ENCODE assay signal across 8 cellular contexts in genomic region chr11:64688534-64688982, GRCh38. TPM values are rescaled to one million over a fixed set of nuclear protein-coding genes. Genes with fewer than 3 reads are reported as not detected.
DNase-seq lines count a peak whose midpoint lies in the region; ATAC-seq and TF ChIP-seq lines count a peak whose summit lies in the region.

No MANE protein-coding gene starts in this region.

- CTCF ChIA-PET in HEK293 (lab: Yijun Ruan, JAX) = interaction anchor here (0.5 to 2.8 kb wide), 64 partner anchors 9 to 1621 kb away, joined by 3 to 53 read pairs (median 4); partner anchors contain the start of genes NRXN2, RASGRP2 and SF1

- ATAC-seq in DND-41 (ENCODE audit: insufficient read depth, low read depth) = peak; percentile 100
- ATAC-seq in activated naive CD8-positive, alpha-beta T cell treated with anti-CD3 and anti-CD28 coated beads, Interleukin-2, amount 50 U/mL, for 24 hours = peak; percentile 95
- peak; percentile 91 to 95 for ATAC-seq in left cardiac atrium

- peaks cover 16% of the 10 kb centered on the region for H3K4me1 Mint-ChIP-seq in activated naive CD8-positive, alpha-beta T cell treated with anti-CD3 and anti-CD28 coated beads, Interleukin-2, amount 50 U/mL, for 24 hours

- H3K4me1 ChIP-seq in DND-41 (ENCODE audit: insufficient read depth, low read length) (peaks cover 16% of the 10 kb centered on the region), HEK293 (ENCODE audit: control insufficient read depth, insufficient read depth, low read length) (no peaks in the 10 kb centered on the region), transverse colon (peaks cover 0 to 16% (median 8%) of the 10 kb centered on the region in 4 donors)

- peak; percentile 93 for DNase-seq in DND-41
- DNase-seq in NCI-H146 (lab: John Stamatoyannopoulos, UW) = peak; percentile 81
- DNase-seq in SW480 (ENCODE audit: low spot score) = peak; percentile 76
- peak; percentile 94 for DNase-seq in activated naive CD8-positive, alpha-beta T cell treated with anti-CD3 and anti-CD28 coated beads, Interleukin-2, amount 50 U/mL, for 24 hours
- peak; percentile 92 for DNase-seq in left cardiac atrium
- peak; percentile 97 for DNase-seq in pons (ENCODE audit: low spot score)
- peak; percentile 89 for DNase-seq in transverse colon

- peak overlapping the region; percentile 96 for H3K4me2 ChIP-seq in DND-41 (ENCODE audit: insufficient read depth, low read length)

- no peaks in the 10 kb centered on the region for H3K36me3 ChIP-seq in DND-41 (ENCODE audit: insufficient read depth, low read length)
- H3K36me3 ChIP-seq in HEK293 (ENCODE audit: control insufficient read depth in 2 of 2, insufficient read depth in 1 of 2, low read length in 2 of 2) = no peaks in the 10 kb centered on the region
- no peaks in the 10 kb centered on the region for H3K36me3 ChIP-seq in transverse colon

- TF ChIP-seq EP300 in transverse colon (IDR thresholded peaks at IDR 0.05; ENCODE audit: low read depth) = no peak

- peak overlapping the region; percentile 45 for H3K9ac ChIP-seq in DND-41 (ENCODE audit: low read depth, low read length)

- peaks cover 20% of the 10 kb centered on the region for H3K27me3 Mint-ChIP-seq in activated naive CD8-positive, alpha-beta T cell treated with anti-CD3 and anti-CD28 coated beads, Interleukin-2, amount 50 U/mL, for 24 hours

- 0 to 2% methylated on average over 1 to 13 of the region's 13 CpGs for whole genome bisulfite sequencing in transverse colon (ENCODE audit: low coverage in 1 of 2), 2 donors

- H3K79me2 ChIP-seq in DND-41 (ENCODE audit: insufficient read depth, low read length) = no peaks in the 10 kb centered on the region

- TF ChIP-seq POLR2A in transverse colon (IDR thresholded peaks at IDR 0.05) = no peak

- intact Hi-C loops in left cardiac atrium (cut with DNase I) = loop anchor here (5.0 kb wide), 1 partner anchor 34 kb away; the partner anchor contains the start of gene NRXN2 (in 2 of the 2)
- intact Hi-C loops in transverse colon (cut with DNase I; ENCODE audit: low total_unique reads) = loop anchor here (5.0 kb wide), 1 partner anchor 39 kb away; no protein-coding TSS in a partner anchor

- no peaks in the 10 kb centered on the region for H3K9me3 Mint-ChIP-seq in activated naive CD8-positive, alpha-beta T cell treated with anti-CD3 and anti-CD28 coated beads, Interleukin-2, amount 50 U/mL, for 24 hours

- H3K9me3 ChIP-seq in DND-41 (ENCODE audit: insufficient read depth, low read length, severe bottlenecking) (no peaks in the 10 kb centered on the region), HEK293 (ENCODE audit: control insufficient read depth, insufficient read depth, low read depth, low read length) (no peaks in the 10 kb centered on the region), transverse colon (no peaks in the 10 kb centered on the region)

- peak overlapping the region; percentile 44 for H3K4me3 Mint-ChIP-seq in activated naive CD8-positive, alpha-beta T cell treated with anti-CD3 and anti-CD28 coated beads, Interleukin-2, amount 50 U/mL, for 24 hours

- POLR2A ChIA-PET in HEK293 (lab: Yijun Ruan, JAX) = interaction anchor here (0.5 to 1.0 kb wide), 4 partner anchors 15 to 1925 kb away, joined by 3 to 4 read pairs (median 4); no protein-coding TSS in a partner anchor

- peaks cover 23% of the 10 kb centered on the region for H3K27me3 ChIP-seq in DND-41 (ENCODE audit: insufficient read depth, low read length, poor library complexity)
- peaks cover 15% of the 10 kb centered on the region for H3K27me3 ChIP-seq in transverse colon

- in situ Hi-C loops in transverse colon (cut with MboI; ENCODE audit: low pct_ligation_motif_present in 1 of 4, low pct_unique_long_range_greater_than_20kb in 1 of 4, low sequenced_read_pairs in 3 of 4) = no loop called here

- H4K20me1 ChIP-seq in DND-41 (ENCODE audit: insufficient read depth, low read length) = no peaks in the 10 kb centered on the region

- peak overlapping the region; percentile 99 for H2AFZ ChIP-seq in DND-41 (ENCODE audit: low read depth, low read length)

- TF ChIP-seq CTCF in DND-41 (IDR thresholded peaks at IDR 0.05; ENCODE audit: borderline replicate concordance, extremely low read depth, low read length, poor library complexity, severe bottlenecking) (peak; percentile 96), HEK293 (tag by site-specific recombination; IDR thresholded peaks at IDR 0.05) (peak; percentile 92), transverse colon (IDR thresholded peaks at IDR 0.05) (peak; percentile 87 to 95 (median 94))

- peak overlapping the region; percentile 74 for H3K27ac ChIP-seq in DND-41 (ENCODE audit: low read length)
- no peak overlapping the region for H3K27ac ChIP-seq in HEK293 (ENCODE audit: extremely low read depth, low read depth, low read length)
- peak overlapping the region; percentile 46 to 77 (median 57) for H3K27ac ChIP-seq in transverse colon

- H3K36me3 Mint-ChIP-seq in activated naive CD8-positive, alpha-beta T cell treated with anti-CD3 and anti-CD28 coated beads, Interleukin-2, amount 50 U/mL, for 24 hours (ENCODE audit: low read depth) = no peaks in the 10 kb centered on the region

- H3K27ac Mint-ChIP-seq in activated naive CD8-positive, alpha-beta T cell treated with anti-CD3 and anti-CD28 coated beads, Interleukin-2, amount 50 U/mL, for 24 hours = no peak overlapping the region

- H3K4me3 ChIP-seq in DND-41 (ENCODE audit: low read depth in 1 of 2, low read length in 2 of 2) = peak overlapping the region in 1 of 2 experiments; percentile 71; a peak in 3 of 4 replicates
- H3K4me3 ChIP-seq in HEK293 (ENCODE audit: low read depth, low read length) = peak overlapping the region; percentile 52
- peak overlapping the region in 3 of 4 donors; percentile 11 to 50 (median 30) for H3K4me3 ChIP-seq in transverse colon

TF ChIP-seq in HEK293, 187 proteins besides CTCF, POLR2A, EP300 and RAD21 (continues in another document):
- TF ChIP-seq ZNF324 (tag by site-specific recombination; IDR thresholded peaks at IDR 0.05) (peak; percentile 63), ZFP37 (tag by site-specific recombination; IDR thresholded peaks at IDR 0.05) (no peak), ZNF654 (tag by site-specific recombination; IDR thresholded peaks at IDR 0.05; ENCODE audit: low read depth) (peak; percentile 74), ZNF510 (tag by site-specific recombination; IDR thresholded peaks at IDR 0.05; ENCODE audit: insufficient replicate concordance) (no peak), ZSCAN5A (tag by site-specific recombination; IDR thresholded peaks at IDR 0.05) (no peak), ZNF548 (tag by site-specific recombination; IDR thresholded peaks at IDR 0.05) (no peak), ZNF341 (tag by site-specific recombination; IDR thresholded peaks at IDR 0.05; ENCODE audit: low read depth) (peak; percentile 81), ZNF433 (tag by site-specific recombination; IDR thresholded peaks at IDR 0.05; ENCODE audit: low read depth) (no peak), ZNF596 (tag by site-specific recombination; IDR thresholded peaks at IDR 0.05) (no peak), ZNF701 (tag by site-specific recombination; IDR thresholded peaks at IDR 0.05) (no peak), ZNF155 (tag by site-specific recombination; IDR thresholded peaks at IDR 0.05) (no peak), ZNF24 (tag by site-specific recombination; IDR thresholded peaks at IDR 0.05) (no peak), ZBTB20 (tag by site-specific recombination; IDR thresholded peaks at IDR 0.05) (peak; percentile 46; the same call in 1 of the 2 replicates), ZNF621 (tag by site-specific recombination; IDR thresholded peaks at IDR 0.05) (no peak), ZNF704 (tag by site-specific recombination; IDR thresholded peaks at IDR 0.05) (no peak), ZNF529 (tag by site-specific recombination; IDR thresholded peaks at IDR 0.05; ENCODE audit: insufficient replicate concordance) (no peak), ZBTB49 (tag by site-specific recombination; IDR thresholded peaks at IDR 0.05; ENCODE audit: low read depth) (no peak)

RNA-seq across cellular contexts. Expression of gene NRXN2, which starts 34.4 kb away (rescaled TPM):
- total RNA-seq in left cardiac atrium = 1 to 10 TPM; 3.9 to 4.0 TPM
- 1 to 10 TPM; 2.9 to 7.4 (median 6.8) TPM for total RNA-seq in transverse colon

RNA-seq across cellular contexts. Expression of gene RASGRP2, which starts 55.4 kb away (rescaled TPM):
- total RNA-seq in left cardiac atrium = 10 to 100 TPM; 25.3 to 37.1 TPM
- total RNA-seq in transverse colon = 10 to 100 TPM; 12.1 to 24.3 (median 17.3) TPM
